1 cellular context compared by ENCODE assay signal in the genomic region with DNA sequence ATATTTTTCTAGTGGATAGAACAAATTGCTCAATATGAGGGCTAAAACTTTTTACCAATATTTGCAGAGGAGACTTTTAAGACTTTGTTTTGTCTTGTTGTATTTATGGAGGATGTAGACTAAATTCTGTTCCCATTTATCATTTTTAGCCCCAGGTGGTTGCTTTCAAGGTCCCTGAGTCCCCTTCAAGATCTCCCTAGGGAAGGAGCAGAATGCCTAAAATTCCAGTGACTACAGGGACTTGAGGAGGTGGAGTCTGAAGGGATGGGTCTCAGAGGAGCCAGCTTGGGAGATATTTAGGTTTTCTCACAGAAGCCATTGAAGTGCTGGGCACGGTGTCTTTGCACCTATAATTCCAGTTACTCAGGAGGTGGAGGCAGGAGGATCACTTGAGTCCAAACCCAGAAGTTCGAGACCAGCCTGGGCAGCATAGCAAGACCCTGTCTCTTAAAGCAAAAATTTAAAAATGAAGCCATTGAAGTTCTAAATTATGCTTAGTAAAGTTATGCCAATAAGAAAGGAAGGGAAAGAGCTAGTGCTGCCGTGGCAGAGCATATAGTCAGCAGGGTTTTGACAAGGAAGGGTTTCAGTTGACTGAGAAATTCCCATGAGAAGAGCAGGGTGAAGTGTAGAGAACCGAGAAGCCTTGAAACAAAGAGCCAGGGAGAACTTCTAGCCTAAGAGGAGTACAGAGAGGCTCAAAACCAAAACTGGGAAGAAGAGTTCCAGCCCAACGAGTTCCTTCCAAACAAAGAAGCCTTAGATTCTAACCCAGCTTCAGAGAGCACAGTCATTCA.
TF ChIP-seq lines count a peak whose summit lies in the region.

No MANE protein-coding gene starts in this region.

TF ChIP-seq in H1, 55 proteins besides CTCF, POLR2A, EP300 and RAD21:
- TF ChIP-seq CREB1 (IDR thresholded peaks at IDR 0.05) (no peak), KDM1A (IDR thresholded peaks at IDR 0.05; ENCODE audit: borderline replicate concordance, low read length) (0 out of 2 replicates have a peak, but pooled peaks have one; percentile 21)
